Comparison of ENCODE assay signal across 16 cellular contexts in genomic region chr2:193518061-193518817, GRCh38.
DNase-seq lines count a peak whose midpoint lies in the region; ATAC-seq and TF ChIP-seq lines count a peak whose summit lies in the region.
"Had no signal": no experiment of that assay in that cellular context is flagged by ENCODE, and none has a peak within 500 bp of the region (broad histone marks: within the 10 kb centered on the region; RNA-seq: fewer than 3 reads in every experiment).

No MANE protein-coding gene starts in this region.

- H3K18ac ChIP-seq in mesendoderm (ENCODE audit: low read length), result no peak overlapping the region

- CTCF ChIA-PET in activated CD8-positive, alpha-beta T cell treated with anti-CD3 and anti-CD28 coated beads for 36 hours (lab: Charles Lee), result no interaction called here
- CTCF ChIA-PET in activated CD8-positive, alpha-beta T cell treated with anti-CD3 and anti-CD28 coated beads, Interleukin-2, amount 10 ng/mL, durations not matched to agents 7 days and 5 days (lab: Charles Lee), result no interaction called here

- H2BK120ac ChIP-seq in mesendoderm (ENCODE audit: low read depth, low read length), result no peak overlapping the region

- H3K9ac ChIP-seq in mesendoderm (ENCODE audit: low read length), result no peak overlapping the region

- no peaks in the 10 kb centered on the region for H3K36me3 ChIP-seq in upper lobe of left lung
- H3K36me3 ChIP-seq in mesendoderm (ENCODE audit: control insufficient read depth, insufficient read depth, low read length), result no peaks in the 10 kb centered on the region
- H3K36me3 ChIP-seq: Peyer's patch, tibial nerve had no signal

- DNase-seq in activated CD8-positive, alpha-beta T cell treated with anti-CD3 and anti-CD28 coated beads for 36 hours, result no peak
- no peak for DNase-seq in activated CD8-positive, alpha-beta T cell treated with anti-CD3 and anti-CD28 coated beads, Interleukin-2, amount 10 ng/mL, durations not matched to agents 7 days and 5 days
- DNase-seq in activated naive CD8-positive, alpha-beta T cell treated with anti-CD3 and anti-CD28 coated beads for 36 hours, result no peak
- DNase-seq in foreskin fibroblast, result peak; percentile 76 to 89
- no peak for DNase-seq in upper lobe of left lung
- DNase-seq in mesendoderm, result no peak
- no peak for DNase-seq in GM19240 (ENCODE audit: insufficient read length, low spot score)
- DNase-seq: dermis blood vessel endothelial cell, natural killer cell, NCI-H446 treated with DMSO at 0.1 percent for 48 hours, Peyer's patch, T-helper 9 cell had no signal

- no peak overlapping the region for H3K56ac ChIP-seq in mesendoderm (ENCODE audit: low read length)

- no peak for TF ChIP-seq POLR2A in upper lobe of left lung (IDR thresholded peaks at IDR 0.05)

- no peak overlapping the region for H3K4me3 Mint-ChIP-seq in activated CD8-positive, alpha-beta T cell treated with anti-CD3 and anti-CD28 coated beads for 36 hours
- H3K4me3 Mint-ChIP-seq in activated CD8-positive, alpha-beta T cell treated with anti-CD3 and anti-CD28 coated beads, Interleukin-2, amount 10 ng/mL, durations not matched to agents 7 days and 5 days, result no peak overlapping the region
- no peak overlapping the region for H3K4me3 Mint-ChIP-seq in activated naive CD8-positive, alpha-beta T cell treated with anti-CD3 and anti-CD28 coated beads for 36 hours
- H3K4me3 Mint-ChIP-seq: activated naive CD4-positive, alpha-beta T cell treated with anti-CD3 and anti-CD28 coated beads, Interleukin-2, amount 50 U/mL, for 24 hours; natural killer cell had no signal

- no peaks in the 10 kb centered on the region for H3K9me3 ChIP-seq in upper lobe of left lung
- H3K9me3 ChIP-seq: Peyer's patch, tibial nerve had no signal

- TF ChIP-seq EP300 in upper lobe of left lung (IDR thresholded peaks at IDR 0.05), result no peak

- POLR2A ChIA-PET in activated CD8-positive, alpha-beta T cell treated with anti-CD3 and anti-CD28 coated beads for 36 hours (lab: Charles Lee), result interaction anchor here (0.6 kb wide), 2 partner anchors 367 to 696 kb away, joined by 3 read pairs; no protein-coding TSS in a partner anchor
- POLR2A ChIA-PET in activated CD8-positive, alpha-beta T cell treated with anti-CD3 and anti-CD28 coated beads, Interleukin-2, amount 10 ng/mL, durations not matched to agents 7 days and 5 days (lab: Charles Lee), result no interaction called here

- no peak overlapping the region for H3K4me3 ChIP-seq in foreskin fibroblast (ENCODE audit: low read depth in 1 of 2, low read length in 2 of 2)
- H3K4me3 ChIP-seq in upper lobe of left lung, result no peak overlapping the region
- no peak overlapping the region for H3K4me3 ChIP-seq in mesendoderm (ENCODE audit: low read length)
- H3K4me3 ChIP-seq: Peyer's patch, tibial nerve had no signal

- H4K8ac ChIP-seq in mesendoderm (ENCODE audit: low read depth, low read length), result no peak overlapping the region

- H3K4me1 Mint-ChIP-seq in activated CD8-positive, alpha-beta T cell treated with anti-CD3 and anti-CD28 coated beads for 36 hours (ENCODE audit: low read depth), result peaks cover 7% of the 10 kb centered on the region
- no peaks in the 10 kb centered on the region for H3K4me1 Mint-ChIP-seq in activated CD8-positive, alpha-beta T cell treated with anti-CD3 and anti-CD28 coated beads, Interleukin-2, amount 10 ng/mL, durations not matched to agents 7 days and 5 days (ENCODE audit: low read depth)
- H3K4me1 Mint-ChIP-seq in activated naive CD8-positive, alpha-beta T cell treated with anti-CD3 and anti-CD28 coated beads for 36 hours, result peaks cover 8% of the 10 kb centered on the region
- H3K4me1 Mint-ChIP-seq: activated naive CD4-positive, alpha-beta T cell treated with anti-CD3 and anti-CD28 coated beads, Interleukin-2, amount 50 U/mL, for 24 hours; natural killer cell had no signal

- H3K4me2 ChIP-seq in mesendoderm (ENCODE audit: low read length), result no peak overlapping the region

- H3K27me3 Mint-ChIP-seq in activated CD8-positive, alpha-beta T cell treated with anti-CD3 and anti-CD28 coated beads for 36 hours, result no peaks in the 10 kb centered on the region
- H3K27me3 Mint-ChIP-seq in activated CD8-positive, alpha-beta T cell treated with anti-CD3 and anti-CD28 coated beads, Interleukin-2, amount 10 ng/mL, durations not matched to agents 7 days and 5 days (ENCODE audit: low read depth), result no peaks in the 10 kb centered on the region
- no peaks in the 10 kb centered on the region for H3K27me3 Mint-ChIP-seq in activated naive CD8-positive, alpha-beta T cell treated with anti-CD3 and anti-CD28 coated beads for 36 hours
- H3K27me3 Mint-ChIP-seq: activated naive CD4-positive, alpha-beta T cell treated with anti-CD3 and anti-CD28 coated beads, Interleukin-2, amount 50 U/mL, for 24 hours had no signal

- no peak for TF ChIP-seq CTCF in activated CD8-positive, alpha-beta T cell treated with anti-CD3 and anti-CD28 coated beads for 36 hours (IDR thresholded peaks at IDR 0.05)
- no peak for TF ChIP-seq CTCF in foreskin fibroblast (IDR thresholded peaks at IDR 0.05; ENCODE audit: low read depth, low read length)
- TF ChIP-seq CTCF in upper lobe of left lung (IDR thresholded peaks at IDR 0.05), result no peak

- H3K36me3 Mint-ChIP-seq in activated CD8-positive, alpha-beta T cell treated with anti-CD3 and anti-CD28 coated beads for 36 hours (ENCODE audit: low read depth), result no peaks in the 10 kb centered on the region
- H3K36me3 Mint-ChIP-seq in activated CD8-positive, alpha-beta T cell treated with anti-CD3 and anti-CD28 coated beads, Interleukin-2, amount 10 ng/mL, durations not matched to agents 7 days and 5 days (ENCODE audit: low read depth), result no peaks in the 10 kb centered on the region
- H3K36me3 Mint-ChIP-seq in activated naive CD8-positive, alpha-beta T cell treated with anti-CD3 and anti-CD28 coated beads for 36 hours, result no peaks in the 10 kb centered on the region
- H3K36me3 Mint-ChIP-seq: activated naive CD4-positive, alpha-beta T cell treated with anti-CD3 and anti-CD28 coated beads, Interleukin-2, amount 50 U/mL, for 24 hours; natural killer cell had no signal

- H3K4me1 ChIP-seq in upper lobe of left lung (no peaks in the 10 kb centered on the region), mesendoderm (ENCODE audit: control insufficient read depth, low read depth, low read length) (no peaks in the 10 kb centered on the region)
- H3K4me1 ChIP-seq: Peyer's patch, tibial nerve had no signal

- no peak overlapping the region for H2BK15ac ChIP-seq in mesendoderm (replicated peaks; ENCODE audit: low read depth)

- H3K9me3 Mint-ChIP-seq in activated CD8-positive, alpha-beta T cell treated with anti-CD3 and anti-CD28 coated beads for 36 hours, result peaks cover 1% of the 10 kb centered on the region
- peaks cover 3% of the 10 kb centered on the region for H3K9me3 Mint-ChIP-seq in activated CD8-positive, alpha-beta T cell treated with anti-CD3 and anti-CD28 coated beads, Interleukin-2, amount 10 ng/mL, durations not matched to agents 7 days and 5 days (ENCODE audit: insufficient read depth)
- H3K9me3 Mint-ChIP-seq in activated naive CD8-positive, alpha-beta T cell treated with anti-CD3 and anti-CD28 coated beads for 36 hours, result peaks cover 10% of the 10 kb centered on the region
- H3K9me3 Mint-ChIP-seq: activated naive CD4-positive, alpha-beta T cell treated with anti-CD3 and anti-CD28 coated beads, Interleukin-2, amount 50 U/mL, for 24 hours had no signal

- H3K79me1 ChIP-seq in mesendoderm (ENCODE audit: low read length), result no peaks in the 10 kb centered on the region

- WGBS in upper lobe of left lung, 2 donors, result 66 to 76% methylated on average over 6 of the region's 6 CpGs
- WGBS in mesendoderm (ENCODE audit: extremely low coverage, insufficient coverage, low lambda C conversion rate), result no CpG with 5 or more reads among the region's 6 CpGs

- H2AK5ac ChIP-seq in mesendoderm (ENCODE audit: low read length), result no peak overlapping the region

- ATAC-seq in activated CD8-positive, alpha-beta T cell treated with anti-CD3 and anti-CD28 coated beads for 36 hours, result peak; percentile 20
- ATAC-seq in activated CD8-positive, alpha-beta T cell treated with anti-CD3 and anti-CD28 coated beads, Interleukin-2, amount 10 ng/mL, durations not matched to agents 7 days and 5 days, result no peak
- ATAC-seq in upper lobe of left lung (ENCODE audit: low FRiP score in 2 of 2) (no peak), HG02973 (IDR thresholded peaks at IDR 0.05; ENCODE audit: unreplicated experiment) (no peak)
- ATAC-seq: left lobe of liver, natural killer cell had no signal

- H3K27me3 ChIP-seq in upper lobe of left lung (no peaks in the 10 kb centered on the region), mesendoderm (ENCODE audit: insufficient read depth, low read length, poor library complexity) (no peaks in the 10 kb centered on the region)
- H3K27me3 ChIP-seq: Peyer's patch, tibial nerve had no signal

- no peak overlapping the region for H2BK5ac ChIP-seq in mesendoderm (ENCODE audit: low read length)

- intact Hi-C loops in activated CD8-positive, alpha-beta T cell treated with anti-CD3 and anti-CD28 coated beads for 36 hours (cut with micrococcal nuclease), result no loop called here

- no peaks in the 10 kb centered on the region for H3K79me2 ChIP-seq in mesendoderm (ENCODE audit: control insufficient read depth, insufficient read depth, low read length)

- no peak overlapping the region for H3K27ac Mint-ChIP-seq in activated CD8-positive, alpha-beta T cell treated with anti-CD3 and anti-CD28 coated beads for 36 hours
- no peak overlapping the region for H3K27ac Mint-ChIP-seq in activated CD8-positive, alpha-beta T cell treated with anti-CD3 and anti-CD28 coated beads, Interleukin-2, amount 10 ng/mL, durations not matched to agents 7 days and 5 days
- H3K27ac Mint-ChIP-seq in activated naive CD8-positive, alpha-beta T cell treated with anti-CD3 and anti-CD28 coated beads for 36 hours, result peak overlapping the region; percentile 55
- H3K27ac Mint-ChIP-seq: activated naive CD4-positive, alpha-beta T cell treated with anti-CD3 and anti-CD28 coated beads, Interleukin-2, amount 50 U/mL, for 24 hours; natural killer cell had no signal

- no peak overlapping the region for H3K4ac ChIP-seq in mesendoderm (ENCODE audit: low read depth, low read length)

- H4K5ac ChIP-seq in mesendoderm (ENCODE audit: low read length), result no peak overlapping the region

- H3K27ac ChIP-seq in upper lobe of left lung (no peak overlapping the region), mesendoderm (ENCODE audit: low read depth, low read length) (no peak overlapping the region)
- H3K27ac ChIP-seq: Peyer's patch, tibial nerve had no signal

- H3K23ac ChIP-seq in mesendoderm (ENCODE audit: low read length), result no peak overlapping the region

Comparison
In these comparisons a context has a peak if more than half of its experiments do, and no peak if none do; other contexts are left out.
1. DNase-seq: peak in foreskin fibroblast (2 of 2); none in activated CD8-positive, alpha-beta T cell treated with anti-CD3 and anti-CD28 coated beads for 36 hours (single experiment), activated CD8-positive, alpha-beta T cell treated with anti-CD3 and anti-CD28 coated beads, Interleukin-2, amount 10 ng/mL, durations not matched to agents 7 days and 5 days (single experiment), activated naive CD8-positive, alpha-beta T cell treated with anti-CD3 and anti-CD28 coated beads for 36 hours (single experiment), upper lobe of left lung (0 of 2), mesendoderm (single experiment) and GM19240 (single experiment).